Comparison of ENCODE assay signal across 24 cellular contexts in the genomic region with DNA sequence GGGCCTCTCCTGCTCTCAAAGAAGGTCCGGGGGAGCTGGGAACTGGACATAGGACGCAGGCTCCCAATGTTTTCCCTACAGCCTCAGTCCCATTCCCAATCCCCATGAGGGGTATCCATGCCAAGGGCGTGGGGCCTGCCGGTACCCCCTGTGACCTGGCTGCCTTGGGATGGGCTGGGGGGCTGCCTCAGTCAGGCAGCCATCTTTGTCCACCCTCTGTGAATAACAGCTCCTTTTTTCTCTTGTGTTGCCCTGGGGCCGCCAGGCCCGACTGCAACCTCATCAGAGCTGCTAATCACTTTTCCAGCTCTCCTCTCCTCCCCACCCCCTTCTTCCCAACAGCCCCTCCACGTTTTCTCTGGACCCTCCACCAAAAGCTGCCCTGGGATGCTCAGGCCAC. TPM values are rescaled to one million over a fixed set of nuclear protein-coding genes. Genes with fewer than 3 reads are reported as not detected.
"Had no signal": no experiment of that assay in that cellular context is flagged by ENCODE, and none has a peak within 500 bp of the region (broad histone marks: within the 10 kb centered on the region; RNA-seq: fewer than 3 reads in every experiment).

No MANE protein-coding gene starts in this region.

- H3K27me3 ChIP-seq: cardiac muscle cell had no signal

- H3K4me1 ChIP-seq: adrenal gland, psoas muscle, sigmoid colon had no signal

- H3K9me3 ChIP-seq: adrenal gland, psoas muscle, sigmoid colon, stomach had no signal

- H3K36me3 ChIP-seq: adrenal gland, cardiac muscle cell, sigmoid colon, stomach had no signal

- H3K4me3 ChIP-seq: adrenal gland, cardiac muscle cell, lung, psoas muscle, sigmoid colon, stomach had no signal

- H3K27ac ChIP-seq: adrenal gland, cardiac muscle cell, psoas muscle, sigmoid colon, stomach had no signal

- DNase-seq: activated CD4-positive, alpha-beta T cell treated with anti-CD3 and anti-CD28 coated beads, Interleukin-2, amount 50 U/mL, for 1 hour; activated CD8-positive, alpha-beta memory T cell treated with anti-CD3 and anti-CD28 coated beads, Interleukin-2, amount 50 U/mL, for 4 hours; activated gamma-delta T cell; activated T-cell treated with anti-CD3 and anti-CD28 coated beads, Interleukin-2, amount 50 U/mL, for 48 hours; adrenal gland; dermis blood vessel endothelial cell; effector memory CD8-positive, alpha-beta T cell; midbrain; psoas muscle; sigmoid colon; stimulated activated CD4-positive, alpha-beta T cell treated with anti-CD3 and anti-CD28 coated beads, Interleukin-4, amount 100 ng/mL, for 24 hours; stomach; T-helper 1 cell; T1000; trophoblast cell had no signal

RNA-seq across cellular contexts. Expression of a gene that starts 11.2 kb away (rescaled TPM):
- polyA plus RNA-seq: keratinocyte had no signal

RNA-seq across cellular contexts. Expression of a gene that starts 50.6 kb away (rescaled TPM):
- total RNA-seq: activated naive CD4-positive, alpha-beta T cell treated with anti-CD3 and anti-CD28 coated beads, Interleukin-2, amount 50 U/mL, for 72 hours; dermis blood vessel endothelial cell; fibroblast of villous mesenchyme; left lobe of liver; osteocyte; psoas muscle; sigmoid colon; stomach; temporal lobe had no signal
- polyA plus RNA-seq: cardiac muscle cell, keratinocyte, neural cell, stomach had no signal
